ENCODE assay signal across 23 cellular contexts in the genomic region with DNA sequence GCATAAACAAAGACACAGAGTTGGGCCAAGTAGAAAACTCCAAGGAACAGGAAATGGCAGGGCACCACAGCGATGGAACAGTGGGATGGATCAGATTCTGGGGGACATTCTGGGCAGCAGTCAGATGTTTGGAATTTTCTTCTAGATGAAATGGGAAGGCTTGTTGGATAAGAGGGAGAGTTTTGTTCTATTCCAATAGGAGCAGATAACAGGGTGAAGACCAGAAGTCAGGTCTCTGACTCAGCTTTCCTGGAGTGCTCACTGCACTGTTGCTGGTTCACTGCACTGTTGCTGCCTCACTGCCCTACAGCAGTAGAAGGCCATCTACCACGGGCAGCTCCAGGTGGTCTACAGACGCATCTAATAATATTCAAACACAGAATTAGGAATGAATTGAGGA.
DNase-seq lines count a peak whose midpoint lies in the region; ATAC-seq, FAIRE-seq and TF ChIP-seq lines count a peak whose summit lies in the region.
"Had no signal": no experiment of that assay in that cellular context is flagged by ENCODE, and none has a peak within 500 bp of the region (broad histone marks: within the 10 kb centered on the region; RNA-seq: fewer than 3 reads in every experiment).

No MANE protein-coding gene starts in this region.

- H3K36me3 ChIP-seq in astrocyte (ENCODE audit: insufficient read depth, low read length) = no peaks in the 10 kb centered on the region
- H3K36me3 ChIP-seq in smooth muscle cell (ENCODE audit: low read depth) = no peaks in the 10 kb centered on the region
- H3K36me3 ChIP-seq in small intestine (ENCODE audit: control insufficient read depth in 2 of 2, insufficient read depth in 2 of 2, low read length in 2 of 2) = peaks cover 2 to 9% of the 10 kb centered on the region in 2 donors
- H3K36me3 ChIP-seq: pancreas had no signal

- FAIRE-seq in astrocyte (lab: Jason Lieb, UNC) = peak; percentile 39
- no peak for FAIRE-seq in small intestine (lab: Jason Lieb, UNC)
- FAIRE-seq: pancreas had no signal

- peaks cover 18% of the 10 kb centered on the region for H3F3A ChIP-seq in smooth muscle cell (ENCODE audit: low read depth)

- DNase-seq in left cardiac atrium = peak; percentile 28
- no peak for DNase-seq in Right ventricle myocardium superior
- peak; percentile 84 for DNase-seq in astrocyte (ENCODE audit: low read depth)
- DNase-seq in fibroblast of pulmonary artery (ENCODE audit: low read depth) = peak; percentile 77
- DNase-seq in smooth muscle cell (lab: John Stamatoyannopoulos, UW; ENCODE audit: unreplicated experiment) = no peak
- DNase-seq in small intestine = no peak
- DNase-seq in NCI-H1930 (lab: John Stamatoyannopoulos, UW) = no peak
- DNase-seq in stimulated activated CD8-positive, alpha-beta memory T cell treated with anti-CD3 and anti-CD28 coated beads, Interleukin-4, amount 100 ng/mL, for 48 hours = no peak
- DNase-seq: activated effector memory CD4-positive, alpha-beta T cell treated with anti-CD3 and anti-CD28 coated beads, Interleukin-2, amount 50 U/mL, for 16 hours; CD4-positive, alpha-beta memory T cell; effector CD4-positive, alpha-beta T cell; GF-D8; HCEC 1CT; NCI-H1048; NCI-H2107; NCI-H69; pancreas; Peyer's patch; T-helper 1 cell had no signal

- peak overlapping the region; percentile 64 for H3K9ac ChIP-seq in astrocyte (ENCODE audit: low read length)
- H3K9ac ChIP-seq in smooth muscle cell (ENCODE audit: low read depth) = no peak overlapping the region

- intact Hi-C loops in left cardiac atrium (cut with DNase I) = no loop called here
- intact Hi-C loops in Right ventricle myocardium superior (cut with DNase I) = no loop called here

- no peaks in the 10 kb centered on the region for H3K79me2 ChIP-seq in astrocyte (ENCODE audit: insufficient read depth, low read length)
- H3K79me2 ChIP-seq in smooth muscle cell (ENCODE audit: low read depth) = no peaks in the 10 kb centered on the region

- peaks cover under 1% of the 10 kb centered on the region for H3K36me3 Mint-ChIP-seq in astrocyte (ENCODE audit: low read depth, unreplicated experiment)

- H3K27me3 ChIP-seq in astrocyte (ENCODE audit: insufficient read depth, low read length) = no peaks in the 10 kb centered on the region
- no peaks in the 10 kb centered on the region for H3K27me3 ChIP-seq in smooth muscle cell (ENCODE audit: low read depth)
- H3K27me3 ChIP-seq in small intestine (ENCODE audit: control insufficient read depth in 2 of 2, insufficient read depth in 2 of 2, low read length in 2 of 2) = no peaks in the 10 kb centered on the region
- H3K27me3 ChIP-seq: ascending aorta, pancreas, Peyer's patch, tibial nerve had no signal

- H3K27ac ChIP-seq in astrocyte (ENCODE audit: low read depth, low read length) (peak overlapping the region; percentile 77), smooth muscle cell (ENCODE audit: low read depth) (peak overlapping the region; percentile 88), small intestine (ENCODE audit: low read depth in 1 of 2, low read length in 1 of 2) (no peak overlapping the region)
- H3K27ac ChIP-seq: ascending aorta, pancreas, Peyer's patch, skin epidermis, tibial nerve had no signal

- peak overlapping the region; percentile 83 for H3K27ac Mint-ChIP-seq in astrocyte (ENCODE audit: unreplicated experiment)
- H3K27ac Mint-ChIP-seq: stimulated activated memory B cell treated with anti-CD40 and anti-IgM and Interleukin-4, amounts not matched to agents 10 μg/mL and 1 μg/mL and 100 μg/mL, for 72 hours had no signal

- ATAC-seq in left cardiac atrium = peak in 1 of 2 donors; percentile 93
- no peak for ATAC-seq in Right ventricle myocardium superior (ENCODE audit: poor library complexity)
- ATAC-seq: pancreas; stimulated activated memory B cell treated with anti-CD40 and anti-IgM and Interleukin-4, amounts not matched to agents 10 μg/mL and 1 μg/mL and 100 μg/mL, for 72 hours had no signal

- H2AFZ ChIP-seq in astrocyte (ENCODE audit: low read depth, low read length) (peak overlapping the region; percentile 28), smooth muscle cell (ENCODE audit: low read depth) (peak overlapping the region; percentile 16)

- no peak overlapping the region for H3K4me3 Mint-ChIP-seq in astrocyte (ENCODE audit: unreplicated experiment)
- H3K4me3 Mint-ChIP-seq: CD4-positive, alpha-beta memory T cell; stimulated activated memory B cell treated with anti-CD40 and anti-IgM and Interleukin-4, amounts not matched to agents 10 μg/mL and 1 μg/mL and 100 μg/mL, for 72 hours had no signal

- H3K4me2 ChIP-seq in astrocyte (ENCODE audit: low read length) (peak overlapping the region; percentile 78), smooth muscle cell (peak overlapping the region; percentile 71)

- no peaks in the 10 kb centered on the region for H3K9me3 Mint-ChIP-seq in astrocyte (ENCODE audit: unreplicated experiment)
- H3K9me3 Mint-ChIP-seq: CD4-positive, alpha-beta memory T cell; stimulated activated memory B cell treated with anti-CD40 and anti-IgM and Interleukin-4, amounts not matched to agents 10 μg/mL and 1 μg/mL and 100 μg/mL, for 72 hours had no signal

- H3K4me1 Mint-ChIP-seq in astrocyte (ENCODE audit: low read depth, unreplicated experiment) = peaks cover 19% of the 10 kb centered on the region
- H3K4me1 Mint-ChIP-seq: stimulated activated memory B cell treated with anti-CD40 and anti-IgM and Interleukin-4, amounts not matched to agents 10 μg/mL and 1 μg/mL and 100 μg/mL, for 72 hours had no signal

- no peak for TF ChIP-seq CTCF in astrocyte (IDR thresholded peaks at IDR 0.05; ENCODE audit: insufficient read depth, low read depth, low read length)
- no peak for TF ChIP-seq CTCF in fibroblast of pulmonary artery (IDR thresholded peaks at IDR 0.05; ENCODE audit: low read length, missing control alignments)
- TF ChIP-seq CTCF in smooth muscle cell (IDR thresholded peaks at IDR 0.05; ENCODE audit: borderline replicate concordance, insufficient read depth, poor library complexity, severe bottlenecking) = no peak

- H3K4me1 ChIP-seq in astrocyte (ENCODE audit: insufficient read depth, low read length) (peaks cover 15% of the 10 kb centered on the region), smooth muscle cell (ENCODE audit: low read depth) (peaks cover 25% of the 10 kb centered on the region), small intestine (ENCODE audit: control insufficient read depth in 2 of 2, insufficient read depth in 1 of 2, low read depth in 1 of 2, low read length in 1 of 2) (no peaks in the 10 kb centered on the region)
- H3K4me1 ChIP-seq: ascending aorta, pancreas, Peyer's patch, tibial nerve had no signal

- H3K9me3 ChIP-seq in astrocyte (ENCODE audit: insufficient read depth, low read depth, low read length) = no peaks in the 10 kb centered on the region
- H3K9me3 ChIP-seq in smooth muscle cell (replicated peaks; ENCODE audit: low read depth) = no peaks in the 10 kb centered on the region
- no peaks in the 10 kb centered on the region for H3K9me3 ChIP-seq in small intestine (ENCODE audit: control insufficient read depth, low read depth)
- H3K9me3 ChIP-seq: ascending aorta, pancreas, Peyer's patch, tibial nerve had no signal

- WGBS in smooth muscle cell (ENCODE audit: low lambda C conversion rate) = 20% methylated on average over 3 of the region's 3 CpGs
- WGBS in small intestine, 3 donors = 94 to 98% (median 97%) methylated on average over 3 of the region's 3 CpGs

- H3K27me3 Mint-ChIP-seq in astrocyte (ENCODE audit: low read depth, unreplicated experiment) = no peaks in the 10 kb centered on the region
- H3K27me3 Mint-ChIP-seq: CD4-positive, alpha-beta memory T cell; stimulated activated memory B cell treated with anti-CD40 and anti-IgM and Interleukin-4, amounts not matched to agents 10 μg/mL and 1 μg/mL and 100 μg/mL, for 72 hours had no signal

- H3K4me3 ChIP-seq in astrocyte (ENCODE audit: insufficient read depth, low read depth, low read length) (peak overlapping the region; percentile 18), fibroblast of pulmonary artery (replicated peaks; ENCODE audit: low read depth, low read length) (peak overlapping the region; percentile 6), smooth muscle cell (no peak overlapping the region), small intestine (ENCODE audit: low read depth in 1 of 2, low read length in 2 of 2) (no peak overlapping the region)
- H3K4me3 ChIP-seq: ascending aorta, pancreas, Peyer's patch, skin epidermis, tibial nerve had no signal

- H4K20me1 ChIP-seq in astrocyte (ENCODE audit: insufficient read depth, low read length) (no peaks in the 10 kb centered on the region), smooth muscle cell (ENCODE audit: low read depth) (no peaks in the 10 kb centered on the region)

Comparison
In these comparisons a context has a peak if more than half of its experiments do, and no peak if none do; other contexts are left out.
1. DNase-seq: peak in left cardiac atrium (single experiment), astrocyte (single experiment) and fibroblast of pulmonary artery (single experiment); none in Right ventricle myocardium superior (single experiment), smooth muscle cell (single experiment), small intestine (single experiment), NCI-H1930 (0 of 2) and stimulated activated CD8-positive, alpha-beta memory T cell treated with anti-CD3 and anti-CD28 coated beads, Interleukin-4, amount 100 ng/mL, for 48 hours (single experiment).
2. H3K27ac ChIP-seq: peak in astrocyte (single experiment) and smooth muscle cell (single experiment); none in small intestine (0 of 2).
3. H3K4me3 ChIP-seq: peak in astrocyte (single experiment) and fibroblast of pulmonary artery (single experiment); none in smooth muscle cell (single experiment) and small intestine (0 of 2).